In the genomic region with DNA sequence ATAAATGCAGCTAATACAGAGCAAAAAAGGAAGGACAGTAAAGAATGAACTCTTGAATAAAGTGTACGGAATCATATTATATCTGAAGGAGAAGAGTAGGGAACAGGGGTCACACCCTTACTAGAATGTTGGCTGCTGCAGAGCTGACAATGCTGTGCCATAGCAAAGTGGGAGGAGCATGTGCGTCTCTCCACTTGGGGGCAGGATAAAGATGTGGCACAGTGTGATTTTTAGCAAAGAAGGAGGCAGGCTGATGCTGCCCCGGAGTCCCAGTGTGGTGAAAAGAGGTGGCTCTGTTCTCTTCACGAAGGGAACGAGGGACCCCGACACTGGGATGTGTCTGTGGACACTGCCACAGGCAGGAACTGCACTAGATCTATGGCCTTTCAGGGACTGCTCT, we compare ENCODE assay signal across 15 cellular contexts.
A peak's percentile ranks its signal among the peaks of the same experiment; 100 is the strongest.
DNase-seq lines count a peak whose midpoint lies in the region; TF ChIP-seq lines count a peak whose summit lies in the region.
"Had no signal": no experiment of that assay in that cellular context is flagged by ENCODE, and none has a peak within 500 bp of the region (broad histone marks: within the 10 kb centered on the region; RNA-seq: fewer than 3 reads in every experiment).

No MANE protein-coding gene starts in this region.

- TF ChIP-seq CTCF in GM20000 (IDR thresholded peaks at IDR 0.05; ENCODE audit: extremely low read depth, missing control alignments), result no peak
- no peak for TF ChIP-seq CTCF in RWPE1 (conservative IDR thresholded peaks at IDR 0.05; ENCODE audit: low read depth)

- DNase-seq in NCI-H82 (lab: John Stamatoyannopoulos, UW) (peak; percentile 47), NCI-H82 treated with DMSO at 0.1 percent for 48 hours (lab: John Stamatoyannopoulos, UW; ENCODE audit: unreplicated experiment) (no peak), H7 (peak; percentile 62), caudate nucleus (lab: John Stamatoyannopoulos, UW) (peak in 34 of 61 donors; percentile 9 to 62 (median 34)), pons (ENCODE audit: low spot score) (peak; percentile 73), GM20000 (ENCODE audit: low spot score) (no peak), HuH-7 (ENCODE audit: low spot score) (no peak), RWPE1 (ENCODE audit: low spot score) (no peak)
- DNase-seq: activated B cell treated with CpG ODN at 0.5 μM for 24 hours; Caco-2; GOT3; MV-4-11; natural killer cell; stimulated activated CD4-positive, alpha-beta T cell treated with anti-CD3 and anti-CD28 coated beads, Interleukin-2, amount 100 ng/mL, for 24 hours had no signal

- CTCF ChIA-PET in RWPE1 (lab: Yijun Ruan, JAX), result interaction anchor here (0.5 to 0.7 kb wide), 3 partner anchors 10 to 709 kb away, joined by 3 read pairs; no protein-coding TSS in a partner anchor

- no peak overlapping the region for H3K4me3 ChIP-seq in H7 (ENCODE audit: insufficient read depth, low read depth, low read length)
- H3K4me3 ChIP-seq: lung had no signal

- H3K27me3 ChIP-seq in H7 (ENCODE audit: control insufficient read depth, insufficient read depth, low read length), result no peaks in the 10 kb centered on the region

- no peaks in the 10 kb centered on the region; the same call in 1 of the 2 replicates for H3K36me3 ChIP-seq in H7 (replicated peaks; ENCODE audit: control insufficient read depth, insufficient read depth, low read length)

- H3K27ac ChIP-seq in caudate nucleus (ENCODE audit: low read depth, low read length) (no peak overlapping the region), RWPE1 (no peak overlapping the region)

- POLR2A ChIA-PET in RWPE1 (lab: Yijun Ruan, JAX; ENCODE audit: low non-redundant PET), result no interaction called here

Comparison
In these comparisons a context has a peak if more than half of its experiments do, and no peak if none do; other contexts are left out.
1. DNase-seq: peak in NCI-H82 (single experiment), H7 (single experiment), caudate nucleus (34 of 61) and pons (single experiment); none in NCI-H82 treated with DMSO at 0.1 percent for 48 hours (single experiment), GM20000 (single experiment), HuH-7 (single experiment) and RWPE1 (single experiment).